ENCODE assay signal across 8 cellular contexts in the genomic region with DNA sequence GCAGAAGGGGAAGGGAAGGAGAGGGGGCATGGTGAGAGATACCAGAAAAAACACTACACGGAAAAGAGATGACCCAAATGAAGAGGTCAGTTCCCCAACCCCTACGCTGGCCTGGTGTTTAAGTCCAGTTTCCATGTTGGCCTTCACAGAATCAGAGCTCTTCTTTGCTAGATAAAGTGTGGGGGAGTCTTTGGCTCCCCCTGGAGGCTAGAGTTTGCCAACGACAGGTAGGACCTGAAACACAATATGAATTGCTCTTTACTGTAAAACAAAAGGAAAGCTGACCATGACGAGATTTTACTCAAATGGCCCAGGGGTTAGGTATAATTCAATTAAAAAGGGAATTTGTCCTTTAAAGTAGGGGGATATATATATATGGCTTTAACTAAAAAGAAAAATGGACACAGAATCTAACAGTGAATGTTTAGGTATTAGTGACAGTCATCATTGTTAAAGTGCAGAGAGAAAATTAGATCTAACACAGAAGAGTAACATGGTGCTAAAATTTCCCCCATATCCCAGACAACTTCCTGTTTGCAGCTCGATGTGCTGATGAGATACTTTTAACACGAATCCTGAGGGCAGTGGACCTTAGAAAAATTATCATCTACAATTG.
DNase-seq lines count a peak whose midpoint lies in the region; ATAC-seq and TF ChIP-seq lines count a peak whose summit lies in the region.

No MANE protein-coding gene starts in this region.

- H3K4me3 ChIP-seq in epithelial cell of proximal tubule (ENCODE audit: low read depth, low read length) (no peak overlapping the region), neutrophil (ENCODE audit: low read depth in 1 of 2, low read length in 1 of 2) (no peak overlapping the region)

- POLR2A ChIA-PET in activated CD8-positive, alpha-beta T cell treated with anti-CD3 and anti-CD28 coated beads, Interleukin-2, amount 10 ng/mL, durations not matched to agents 7 days and 5 days (lab: Charles Lee), result no interaction called here

- no peaks in the 10 kb centered on the region for H3K27me3 ChIP-seq in neutrophil

- H3K9me3 ChIP-seq in neutrophil, result no peaks in the 10 kb centered on the region

- H3K4me3 Mint-ChIP-seq in activated CD8-positive, alpha-beta T cell treated with anti-CD3 and anti-CD28 coated beads, Interleukin-2, amount 10 ng/mL, durations not matched to agents 7 days and 5 days, result no peak overlapping the region

- peaks cover 11 to 18% of the 10 kb centered on the region in 2 experiments for H3K4me1 ChIP-seq in neutrophil (ENCODE audit: control insufficient read depth in 1 of 2, insufficient read depth in 1 of 2, low read depth in 1 of 2, low read length in 1 of 2)

- peaks cover 2% of the 10 kb centered on the region for H3K36me3 Mint-ChIP-seq in activated CD8-positive, alpha-beta T cell treated with anti-CD3 and anti-CD28 coated beads, Interleukin-2, amount 10 ng/mL, durations not matched to agents 7 days and 5 days (ENCODE audit: low read depth)

- peak; percentile 47 for DNase-seq in activated gamma-delta T cell treated with Interleukin-2 at 50 U/mL for 16 hours
- no peak for DNase-seq in activated gamma-delta T cell (lab: John Stamatoyannopoulos, UW)
- peak; percentile 57 for DNase-seq in NCI-H82 treated with DMSO at 0.1 percent for 48 hours (lab: John Stamatoyannopoulos, UW; ENCODE audit: unreplicated experiment)
- peak; percentile 74 for DNase-seq in activated CD8-positive, alpha-beta T cell treated with anti-CD3 and anti-CD28 coated beads, Interleukin-2, amount 10 ng/mL, durations not matched to agents 7 days and 5 days
- DNase-seq in epithelial cell of proximal tubule (ENCODE audit: low read depth), result no peak

- peaks cover 4% of the 10 kb centered on the region for H3K27me3 Mint-ChIP-seq in activated CD8-positive, alpha-beta T cell treated with anti-CD3 and anti-CD28 coated beads, Interleukin-2, amount 10 ng/mL, durations not matched to agents 7 days and 5 days (ENCODE audit: low read depth)

- CTCF ChIA-PET in activated CD8-positive, alpha-beta T cell treated with anti-CD3 and anti-CD28 coated beads, Interleukin-2, amount 10 ng/mL, durations not matched to agents 7 days and 5 days (lab: Charles Lee), result interaction anchor here (0.6 to 2.8 kb wide), 50 partner anchors 9 to 938 kb away, joined by 3 to 31 read pairs (median 5); a partner anchor contains a TSS

- H3K4me1 Mint-ChIP-seq in activated CD8-positive, alpha-beta T cell treated with anti-CD3 and anti-CD28 coated beads, Interleukin-2, amount 10 ng/mL, durations not matched to agents 7 days and 5 days (ENCODE audit: low read depth), result peaks cover 22% of the 10 kb centered on the region

- H3K9me3 Mint-ChIP-seq in activated CD8-positive, alpha-beta T cell treated with anti-CD3 and anti-CD28 coated beads, Interleukin-2, amount 10 ng/mL, durations not matched to agents 7 days and 5 days (ENCODE audit: insufficient read depth), result no peaks in the 10 kb centered on the region

- H3K36me3 ChIP-seq in neutrophil, result no peaks in the 10 kb centered on the region

- H3K27ac Mint-ChIP-seq in activated CD8-positive, alpha-beta T cell treated with anti-CD3 and anti-CD28 coated beads, Interleukin-2, amount 10 ng/mL, durations not matched to agents 7 days and 5 days, result peak overlapping the region; percentile 84

- peak; percentile 95 for TF ChIP-seq CTCF in epithelial cell of proximal tubule (conservative IDR thresholded peaks at IDR 0.05; ENCODE audit: low read depth, low read length)
- TF ChIP-seq CTCF in neutrophil (IDR thresholded peaks at IDR 0.05), result peak; percentile 42

- H3K27ac ChIP-seq in neutrophil, result no peak overlapping the region

- ATAC-seq in HG02885 (IDR thresholded peaks at IDR 0.05; ENCODE audit: poor library complexity, unreplicated experiment), result peak; percentile 66
- peak; percentile 68 for ATAC-seq in activated CD8-positive, alpha-beta T cell treated with anti-CD3 and anti-CD28 coated beads, Interleukin-2, amount 10 ng/mL, durations not matched to agents 7 days and 5 days
- no peak for ATAC-seq in GM18517 (IDR thresholded peaks at IDR 0.05; ENCODE audit: unreplicated experiment)

Comparison
In these comparisons a context has a peak if more than half of its experiments do, and no peak if none do; other contexts are left out.
1. DNase-seq: peak in activated gamma-delta T cell treated with Interleukin-2 at 50 U/mL for 16 hours (single experiment), NCI-H82 treated with DMSO at 0.1 percent for 48 hours (single experiment) and activated CD8-positive, alpha-beta T cell treated with anti-CD3 and anti-CD28 coated beads, Interleukin-2, amount 10 ng/mL, durations not matched to agents 7 days and 5 days (single experiment); none in activated gamma-delta T cell (single experiment) and epithelial cell of proximal tubule (single experiment).